Comparison of ENCODE assay signal across 10 cellular contexts in the genomic region with DNA sequence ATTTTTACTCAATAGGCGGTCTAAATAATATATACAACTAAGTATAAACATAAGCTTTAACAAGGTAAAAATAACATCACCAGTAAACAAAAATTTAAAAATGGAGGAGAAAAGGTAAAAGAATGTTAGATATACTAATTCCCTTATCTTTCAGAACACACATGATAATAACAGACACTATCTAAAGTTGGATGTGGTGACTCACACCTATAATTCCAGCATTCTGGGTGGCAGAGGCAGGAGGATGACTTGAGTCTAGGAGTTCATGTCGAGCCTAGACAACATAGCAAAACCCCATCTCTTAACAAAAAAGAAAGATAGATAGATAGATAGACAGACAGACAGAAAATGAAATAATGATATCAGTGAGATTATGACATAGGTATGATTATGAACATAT.
"Had no signal": no experiment of that assay in that cellular context is flagged by ENCODE, and none has a peak within 500 bp of the region (broad histone marks: within the 10 kb centered on the region; RNA-seq: fewer than 3 reads in every experiment).

No MANE protein-coding gene starts in this region.

- DNase-seq: activated CD4-positive, alpha-beta T cell treated with anti-CD3 and anti-CD28 coated beads, Interleukin-2, amount 10 ng/mL, durations not matched to agents 7 days and 5 days; activated CD4-positive, CD25-positive, alpha-beta regulatory T cell; activated effector memory CD4-positive, alpha-beta T cell treated with anti-CD3 and anti-CD28 coated beads, Interleukin-2, amount 50 U/mL, for 16 hours; activated T-cell treated with anti-CD3 and anti-CD28 coated beads, Interleukin-2, amount 50 U/mL, for 24 hours; glutamatergic neuron; occipital lobe; right lobe of liver; stimulated activated CD4-positive, alpha-beta T cell treated with anti-CD3 and anti-CD28 coated beads, Interleukin-2, amount 100 ng/mL, for 24 hours; stimulated activated naive CD4-positive, alpha-beta T cell; T-helper 2 cell had no signal

- ATAC-seq: right lobe of liver had no signal

- H3K4me3 ChIP-seq: right lobe of liver had no signal
